In genomic region chr5:131264453-131265200, GRCh38 we compare ENCODE assay signal across 8 cellular contexts. TPM values are rescaled to one million over a fixed set of nuclear protein-coding genes. Genes with fewer than 3 reads are reported as not detected.
DNase-seq lines count a peak whose midpoint lies in the region; ATAC-seq, FAIRE-seq and TF ChIP-seq lines count a peak whose summit lies in the region.

No MANE protein-coding gene starts in this region.

- H3K18ac ChIP-seq in mesenchymal stem cell (ENCODE audit: low read depth in 1 of 2, low read length in 2 of 2) = peak overlapping the region; percentile 96

- peak overlapping the region; percentile 91 for H4K8ac ChIP-seq in mesenchymal stem cell (ENCODE audit: low read length)

- H3K27me3 Mint-ChIP-seq in activated CD4-positive, alpha-beta T cell treated with anti-CD3 and anti-CD28 coated beads for 36 hours = no peaks in the 10 kb centered on the region

- peak overlapping the region in 1 of 2 experiments; percentile 77 for H2BK12ac ChIP-seq in mesenchymal stem cell (ENCODE audit: low read length in 2 of 2)

- peak overlapping the region; percentile 95 for H2AFZ ChIP-seq in mesenchymal stem cell (ENCODE audit: low read depth, low read length)

- H3K4me1 ChIP-seq in mesenchymal stem cell (ENCODE audit: control insufficient read depth, insufficient read depth, low read depth, low read length) (peaks cover 3% of the 10 kb centered on the region), stomach (peaks cover 7 to 40% (median 20%) of the 10 kb centered on the region in 4 donors)

- no peaks in the 10 kb centered on the region for H3K9me3 Mint-ChIP-seq in activated CD4-positive, alpha-beta T cell treated with anti-CD3 and anti-CD28 coated beads for 36 hours (ENCODE audit: low read depth)

- peak overlapping the region in 1 of 2 experiments; percentile 37 for H3K23ac ChIP-seq in mesenchymal stem cell (ENCODE audit: low read length in 2 of 2)

- ATAC-seq in activated CD4-positive, alpha-beta T cell treated with anti-CD3 and anti-CD28 coated beads for 36 hours = peak; percentile 12
- no peak for ATAC-seq in GM21786 (IDR thresholded peaks at IDR 0.05; ENCODE audit: unreplicated experiment)

- H4K91ac ChIP-seq in mesenchymal stem cell (ENCODE audit: low read length) = peak overlapping the region; percentile 97

- POLR2A ChIA-PET in activated CD4-positive, alpha-beta T cell treated with anti-CD3 and anti-CD28 coated beads for 36 hours (lab: Charles Lee) = interaction anchor here (0.8 to 4.4 kb wide), 14 partner anchors 8 to 131 kb away, joined by 3 to 50 read pairs (median 8); partner anchors contain the start of gene HINT1

- TF ChIP-seq CTCF in dorsolateral prefrontal cortex (IDR thresholded peaks at IDR 0.05 in 54 of 56, conservative IDR thresholded peaks at IDR 0.05 in 2 of 56; ENCODE audit: low read depth in 1 of 56, partially characterized antibody in 56 of 56) (no peak), stomach (IDR thresholded peaks at IDR 0.05) (no peak)

- H3K27ac ChIP-seq in dorsolateral prefrontal cortex (peak overlapping the region; percentile 78 to 98 (median 94)), mesenchymal stem cell (ENCODE audit: low read length, poor library complexity, severe bottlenecking) (peak overlapping the region; percentile 52), stomach (peak overlapping the region; percentile 94 to 99 (median 96))

- under 1% methylated on average over 25 of the region's 37 CpGs for WGBS in mesenchymal stem cell
- 1 to 3% (median 2%) methylated on average over 22 to 37 of the region's 37 CpGs for WGBS in stomach, 5 donors

- peak overlapping the region; percentile 81 for H3K4me3 Mint-ChIP-seq in activated CD4-positive, alpha-beta T cell treated with anti-CD3 and anti-CD28 coated beads for 36 hours

- intact Hi-C loops in activated CD4-positive, alpha-beta T cell treated with anti-CD3 and anti-CD28 coated beads for 36 hours (cut with DNase I, micrococcal nuclease) = loop anchor here (1.0 to 10.0 kb wide), 12 partner anchors 10 to 533 kb away; partner anchors contain the start of genes FNIP1 (in 2 of the 2), HINT1 (in 2 of the 2) and LYRM7 (in 1 of the 2)
- intact Hi-C loops in dorsolateral prefrontal cortex (cut with DNase I) (loop anchor here (2.0 to 10.0 kb wide), 5 partner anchors 14 to 153 kb away; partner anchors contain the start of gene HINT1 (in 1 of the 2)), stomach (cut with DNase I; ENCODE audit: low total_unique reads) (no loop called here)

- H2BK5ac ChIP-seq in mesenchymal stem cell (ENCODE audit: low read depth, low read length, poor library complexity, severe bottlenecking) = peak overlapping the region; percentile 89

- peaks cover 4% of the 10 kb centered on the region for H3K79me1 ChIP-seq in mesenchymal stem cell (replicated peaks; ENCODE audit: low read length, poor library complexity, severe bottlenecking)

- CTCF ChIA-PET in activated CD4-positive, alpha-beta T cell treated with anti-CD3 and anti-CD28 coated beads for 36 hours (lab: Charles Lee) = interaction anchor here (0.7 to 5.0 kb wide), 22 partner anchors 8 to 152 kb away, joined by 3 to 46 read pairs (median 5); partner anchors contain the start of gene LYRM7

- no peaks in the 10 kb centered on the region for H3K36me3 ChIP-seq in mesenchymal stem cell (ENCODE audit: control insufficient read depth in 1 of 2, insufficient read depth in 2 of 2, low read depth in 1 of 2, low read length in 2 of 2)
- H3K36me3 ChIP-seq in stomach = no peaks in the 10 kb centered on the region

- peak overlapping the region; percentile 92 to 99 for H3K14ac ChIP-seq in mesenchymal stem cell (ENCODE audit: low read length in 2 of 2)

- DNase-seq in activated CD4-positive, alpha-beta T cell treated with anti-CD3 and anti-CD28 coated beads for 36 hours = peak; percentile 73
- DNase-seq in activated CD4-positive, alpha-beta T cell treated with anti-CD3 and anti-CD28 coated beads for 1 hour = no peak
- DNase-seq in HTR-8/SVneo (ENCODE audit: insufficient read length, low spot score) (peak; percentile 13), dorsolateral prefrontal cortex (peak in 6 of 10 donors; percentile 20 to 56 (median 33)), mesenchymal stem cell (peak; percentile 46), stomach (peak; percentile 52)
- peak in 3 of 4 experiments; percentile 12 to 25 (median 25) for DNase-seq in activated CD4-positive, CD25-positive, alpha-beta regulatory T cell (lab: John Stamatoyannopoulos, UW)

- H3K4me3 ChIP-seq in dorsolateral prefrontal cortex (peak overlapping the region; percentile 73 to 99 (median 93)), mesenchymal stem cell (ENCODE audit: insufficient read depth in 1 of 2, low read depth in 1 of 2, low read length in 2 of 2) (peak overlapping the region; percentile 96 to 97), stomach (peak overlapping the region; percentile 76 to 98 (median 88))

- peaks cover 44% of the 10 kb centered on the region for H3K4me1 Mint-ChIP-seq in activated CD4-positive, alpha-beta T cell treated with anti-CD3 and anti-CD28 coated beads for 36 hours

- peak overlapping the region; percentile 93 for H3K9ac ChIP-seq in mesenchymal stem cell (ENCODE audit: low read length)

- peaks cover 36% of the 10 kb centered on the region for H3K36me3 Mint-ChIP-seq in activated CD4-positive, alpha-beta T cell treated with anti-CD3 and anti-CD28 coated beads for 36 hours (ENCODE audit: low read depth)

- no peak overlapping the region for H2BK15ac ChIP-seq in mesenchymal stem cell (ENCODE audit: low read depth, poor library complexity, severe bottlenecking)

- no peak for TF ChIP-seq EP300 in stomach (IDR thresholded peaks at IDR 0.05)

- peak overlapping the region; percentile 83 for H3K27ac Mint-ChIP-seq in activated CD4-positive, alpha-beta T cell treated with anti-CD3 and anti-CD28 coated beads for 36 hours

- H2BK120ac ChIP-seq in mesenchymal stem cell (ENCODE audit: low read depth, low read length) = peak overlapping the region; percentile 92

- no peak for FAIRE-seq in HTR-8/SVneo (lab: Jason Lieb, UNC)

- H3K9me3 ChIP-seq in mesenchymal stem cell (ENCODE audit: control insufficient read depth, low read length) (no peaks in the 10 kb centered on the region), stomach (no peaks in the 10 kb centered on the region)

- TF ChIP-seq POLR2A in stomach (IDR thresholded peaks at IDR 0.05) = no peak

- H3K27me3 ChIP-seq in dorsolateral prefrontal cortex (no peaks in the 10 kb centered on the region), mesenchymal stem cell (ENCODE audit: control insufficient read depth in 1 of 2, insufficient read depth in 1 of 2, low read length in 2 of 2) (no peaks in the 10 kb centered on the region), stomach (no peaks in the 10 kb centered on the region)

- H3K4ac ChIP-seq in mesenchymal stem cell (ENCODE audit: low read depth in 1 of 2, low read length in 2 of 2) = peak overlapping the region; percentile 93 to 97

- peak overlapping the region; percentile 66 for H3K4me2 ChIP-seq in mesenchymal stem cell (ENCODE audit: low read length, poor library complexity, severe bottlenecking)

- H2AK5ac ChIP-seq in mesenchymal stem cell (ENCODE audit: low read length, severe bottlenecking) = no peak overlapping the region

RNA-seq across cellular contexts. Expression of gene CDC42SE2, which starts 0.8 kb away (rescaled TPM):
- total RNA-seq in activated CD4-positive, alpha-beta T cell treated with anti-CD3 and anti-CD28 coated beads for 36 hours = 10 to 100 TPM; 68.3 to 99.6 TPM
- total RNA-seq in dorsolateral prefrontal cortex = 100 to 1,000 TPM in 1 of 120 experiments, 10 to 100 TPM in 119; 34.8 to 102 (median 68.6) TPM
- polyA plus RNA-seq in mesenchymal stem cell (2013, experiment 1 of 2) = 15.7 TPM
- polyA plus RNA-seq in mesenchymal stem cell (2013, experiment 2 of 2) = 16.0 TPM
- total RNA-seq in stomach = 10 to 100 TPM; 11.0 to 87.9 (median 23.7) TPM
- polyA plus RNA-seq in stomach = 10 to 100 TPM; 13.3 to 35.0 (median 17.6) TPM
